ENCODE assay signal across 1 cellular context in genomic region chr19:40624369-40625153, GRCh38.
A peak's percentile ranks its signal among the peaks of the same experiment; 100 is the strongest.
TF ChIP-seq lines count a peak whose summit lies in the region.

No MANE protein-coding gene starts in this region.

TF ChIP-seq in WTC11, 78 proteins besides CTCF, POLR2A, EP300 and RAD21:
- peak; percentile 77 for TF ChIP-seq HMGA2 (CRISPR knock-in tag; IDR thresholded peaks at IDR 0.05)
